ENCODE assay signal across 20 cellular contexts in the genomic region with DNA sequence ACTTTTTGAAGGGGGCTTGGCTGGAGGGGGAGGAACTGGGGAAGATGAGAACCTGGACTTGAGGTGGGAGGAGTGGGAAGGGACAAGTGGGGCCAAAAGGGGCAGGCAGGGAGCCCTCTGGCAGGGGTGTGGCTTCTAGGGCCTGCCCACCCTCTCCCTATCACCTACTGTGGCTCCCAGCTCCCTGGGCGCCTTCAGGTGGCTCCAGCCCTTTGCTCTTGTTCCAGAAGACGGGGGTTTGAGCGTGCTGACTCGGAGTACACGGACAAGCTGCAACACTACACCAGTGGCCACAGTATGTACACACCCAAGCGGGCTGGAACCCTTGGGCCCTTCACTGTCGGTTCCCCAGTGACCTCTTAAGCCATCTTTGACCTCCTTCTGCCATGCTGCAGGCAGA.
A peak's percentile ranks its signal among the peaks of the same experiment; 100 is the strongest.
DNase-seq lines count a peak whose midpoint lies in the region; ATAC-seq, FAIRE-seq and TF ChIP-seq lines count a peak whose summit lies in the region.
"Had no signal": no experiment of that assay in that cellular context is flagged by ENCODE, and none has a peak within 500 bp of the region (broad histone marks: within the 10 kb centered on the region; RNA-seq: fewer than 3 reads in every experiment).

No MANE protein-coding gene starts in this region.

- no peaks in the 10 kb centered on the region for H3K27me3 Mint-ChIP-seq in chondrocyte (ENCODE audit: low read depth)

- DNase-seq in A549 (ENCODE audit: low read depth in 1 of 2, low spot score in 1 of 2) (no peak), IMR-90 (no peak), chondrocyte (ENCODE audit: low spot score) (peak; percentile 85), NCI-H2081 treated with DMSO at 0.1 percent for 48 hours (lab: John Stamatoyannopoulos, UW) (no peak)
- DNase-seq: 8988T; C1 segment of cervical spinal cord; Calu3; CD4-positive, alpha-beta memory T cell; COR-L47; DMS53; DMS79 treated with DMSO at 0.1 percent for 48 hours; GF-D8; H9; HFFc6 had no signal

- no peak overlapping the region for H4K8ac ChIP-seq in IMR-90 (ENCODE audit: low read depth in 2 of 2, low read length in 2 of 2)

- H3K4me1 ChIP-seq in A549, result no peaks in the 10 kb centered on the region; the same call in 2 of the 3 replicates
- H3K4me1 ChIP-seq in IMR-90 (ENCODE audit: control insufficient read depth, insufficient read depth, low read length), result no peaks in the 10 kb centered on the region
- no peaks in the 10 kb centered on the region for H3K4me1 ChIP-seq in gastroesophageal sphincter

- no peak overlapping the region for H4K5ac ChIP-seq in IMR-90 (ENCODE audit: low read depth, low read length)

- H3K14ac ChIP-seq in IMR-90 (replicated peaks; ENCODE audit: low read depth, low read length), result no peak overlapping the region

- H3K23ac ChIP-seq in IMR-90 (ENCODE audit: low read depth, low read length), result no peak overlapping the region

- POLR2A ChIA-PET in A549 (lab: Yijun Ruan, JAX) (no interaction called here), IMR-90 (lab: Charles Lee; ENCODE audit: unreplicated experiment) (no interaction called here)

- 0 out of 2 replicates have a peak, but pooled peaks cover 2% of the 10 kb centered on the region for H3K9me1 ChIP-seq in IMR-90 (ENCODE audit: insufficient read depth, low read length)

- H3K36me3 ChIP-seq in IMR-90 (ENCODE audit: control insufficient read depth, insufficient read depth, low read length) (peaks cover 41% of the 10 kb centered on the region), gastroesophageal sphincter (no peaks in the 10 kb centered on the region)

- H2AK9ac ChIP-seq in IMR-90 (replicated peaks; ENCODE audit: low read depth, low read length, poor library complexity), result peak overlapping the region; percentile 17

- no peak overlapping the region for H2BK120ac ChIP-seq in IMR-90 (ENCODE audit: low read depth, low read length)

- no peak for FAIRE-seq in A549 (lab: Jason Lieb, UNC)
- FAIRE-seq: GM12891, GM18507 had no signal

- H3K56ac ChIP-seq in IMR-90 (ENCODE audit: extremely low read depth, insufficient read depth, low read length), result no peak overlapping the region

- no peak overlapping the region for H2BK20ac ChIP-seq in IMR-90 (ENCODE audit: low read depth, low read length)

- 0 out of 6 replicates have a peak, but pooled peaks of 1 of the 2 experiments have one; percentile 25 for ATAC-seq in A549
- ATAC-seq in IMR-90 (ENCODE audit: low read depth), result no peak
- no peak for ATAC-seq in HG03457 (IDR thresholded peaks at IDR 0.05; ENCODE audit: unreplicated experiment)
- no peak for ATAC-seq in gastroesophageal sphincter
- ATAC-seq: GM23338, HCT116 had no signal

- H3K4me2 ChIP-seq in A549, result no peak overlapping the region
- no peak overlapping the region for H3K4me2 ChIP-seq in IMR-90 (ENCODE audit: low read depth, low read length)
- H3K4me2 ChIP-seq: GM23338 had no signal

- no peak overlapping the region for H2BK15ac ChIP-seq in IMR-90 (ENCODE audit: low read depth, low read length)

- peaks cover 22% of the 10 kb centered on the region for H3K36me3 Mint-ChIP-seq in chondrocyte (ENCODE audit: low read depth)
- H3K36me3 Mint-ChIP-seq: CD4-positive, alpha-beta memory T cell had no signal

- CTCF ChIA-PET in A549 (lab: Yijun Ruan, JAX), result no interaction called here
- CTCF ChIA-PET in IMR-90 (lab: Yijun Ruan, JAX), result no interaction called here

- intact Hi-C loops in IMR-90 (cut with micrococcal nuclease), result no loop called here

- H3K27ac Mint-ChIP-seq in chondrocyte (ENCODE audit: unreplicated experiment), result no peak overlapping the region
- H3K27ac Mint-ChIP-seq: CD4-positive, alpha-beta memory T cell; GM23338; H9; HFFc6 had no signal

- dilution Hi-C loops in IMR-90 (cut with HindIII; ENCODE audit: low sequenced_read_pairs, unreplicated experiment), result no loop called here

- H3K4me3 ChIP-seq in A549, result no peak overlapping the region
- no peak overlapping the region for H3K4me3 ChIP-seq in IMR-90 (ENCODE audit: insufficient read depth, low read depth, low read length)
- H3K4me3 ChIP-seq in gastroesophageal sphincter, result no peak overlapping the region
- H3K4me3 ChIP-seq: GM23338 had no signal

- H3K9ac ChIP-seq in IMR-90 (ENCODE audit: low read depth, low read length), result no peak overlapping the region

- no peaks in the 10 kb centered on the region for H3K9me3 Mint-ChIP-seq in chondrocyte (ENCODE audit: low read depth)
- H3K9me3 Mint-ChIP-seq: GM23338, H9, HFFc6 had no signal

- H2AFZ ChIP-seq in IMR-90 (replicated peaks; ENCODE audit: low read length, poor library complexity), result no peak overlapping the region
- H2AFZ ChIP-seq: GM23338 had no signal

- no peaks in the 10 kb centered on the region for H4K20me1 ChIP-seq in IMR-90 (ENCODE audit: insufficient read depth, low read length)

- H2AK5ac ChIP-seq in IMR-90 (ENCODE audit: low read depth, low read length), result no peak overlapping the region

- WGBS in A549 (ENCODE audit: missing lambda C conversion rate), result 84% methylated on average over 7 of the region's 7 CpGs
- 88% methylated on average over 7 of the region's 7 CpGs; no CpG with 5 or more reads in 1 of the 2 experiments for WGBS in IMR-90 (ENCODE audit: extremely low coverage in 2 of 2, insufficient read length in 1 of 2), 2 experiments
- 90 to 97% methylated on average over 2 to 5 of the region's 7 CpGs for WGBS in gastroesophageal sphincter (ENCODE audit: low coverage in 1 of 2), 2 donors

- no peak for TF ChIP-seq RAD21 in A549 (conservative IDR thresholded peaks at IDR 0.05 in 1 of 2, IDR thresholded peaks at IDR 0.05 in 1 of 2)
- no peak for TF ChIP-seq RAD21 in IMR-90 (IDR thresholded peaks at IDR 0.05; ENCODE audit: low read length)

- TF ChIP-seq EP300 in A549 (IDR thresholded peaks at IDR 0.05) (no peak), gastroesophageal sphincter (IDR thresholded peaks at IDR 0.05) (no peak)

- no peak overlapping the region for H3K4me3 Mint-ChIP-seq in chondrocyte (ENCODE audit: unreplicated experiment)
- H3K4me3 Mint-ChIP-seq: CD4-positive, alpha-beta memory T cell; GM23338; H9; HFFc6 had no signal

- H2BK5ac ChIP-seq in IMR-90 (ENCODE audit: low read depth, low read length, poor library complexity, severe bottlenecking), result no peak overlapping the region

- no TSS peak for BruUV-seq in IMR-90 (replicated peaks; lab: Mats Ljungman, UMichigan)

- H3K4ac ChIP-seq in IMR-90 (ENCODE audit: low read depth, low read length), result no peak overlapping the region

- H3K79me1 ChIP-seq in IMR-90 (ENCODE audit: low read depth in 1 of 2, low read length in 2 of 2), result no peaks in the 10 kb centered on the region

- H3K27me3 ChIP-seq in IMR-90 (ENCODE audit: control insufficient read depth, insufficient read depth, low read length) (no peaks in the 10 kb centered on the region), gastroesophageal sphincter (peaks cover 7% of the 10 kb centered on the region)

- no peaks in the 10 kb centered on the region for H3K9me3 ChIP-seq in A549
- H3K9me3 ChIP-seq in IMR-90 (ENCODE audit: control insufficient read depth, insufficient read depth, low read length), result no peaks in the 10 kb centered on the region
- no peaks in the 10 kb centered on the region for H3K9me3 ChIP-seq in gastroesophageal sphincter

- H3K27ac ChIP-seq in A549 (no peak overlapping the region), IMR-90 (ENCODE audit: insufficient read depth, low read length) (no peak overlapping the region), gastroesophageal sphincter (no peak overlapping the region)

- no peak overlapping the region for H3K18ac ChIP-seq in IMR-90 (ENCODE audit: low read depth, low read length)

- TF ChIP-seq POLR2A in A549 (IDR thresholded peaks at IDR 0.05; ENCODE audit: low read length), result no peak
- no peak for TF ChIP-seq POLR2A in IMR-90 (IDR thresholded peaks at IDR 0.05; ENCODE audit: low read depth, low read length)
- TF ChIP-seq POLR2A in gastroesophageal sphincter (IDR thresholded peaks at IDR 0.05), result no peak

- TF ChIP-seq CTCF in A549 (IDR thresholded peaks at IDR 0.05), result no peak
- no peak for TF ChIP-seq CTCF in IMR-90 (conservative IDR thresholded peaks at IDR 0.05; ENCODE audit: low read depth, low read length)
- no peak for TF ChIP-seq CTCF in chondrocyte (IDR thresholded peaks at IDR 0.05)
- no peak for TF ChIP-seq CTCF in gastroesophageal sphincter (IDR thresholded peaks at IDR 0.05)

- no peak overlapping the region for H4K91ac ChIP-seq in IMR-90 (ENCODE audit: insufficient read depth, low read depth, low read length)

- in situ Hi-C loops in IMR-90 (cut with MboI; ENCODE audit: low sequenced_read_pairs), result no loop called here

- no peaks in the 10 kb centered on the region for H3K4me1 Mint-ChIP-seq in chondrocyte (ENCODE audit: low read depth)
- H3K4me1 Mint-ChIP-seq: CD4-positive, alpha-beta memory T cell; GM23338 had no signal

TF ChIP-seq in A549, 52 proteins besides CTCF, POLR2A, EP300 and RAD21:
- peak; percentile 26 for TF ChIP-seq ZFP36 (IDR thresholded peaks at IDR 0.05; ENCODE audit: borderline replicate concordance, partially characterized antibody)
- no peak for TF ChIP-seq JUNB (IDR thresholded peaks at IDR 0.05)

TF ChIP-seq in IMR-90, 13 proteins besides CTCF, POLR2A, EP300 and RAD21 (continues in another document):
- TF ChIP-seq MAFK (IDR thresholded peaks at IDR 0.05; ENCODE audit: low read depth, low read length) (no peak), SMC3 (IDR thresholded peaks at IDR 0.05; ENCODE audit: low read depth, low read length) (no peak), FOS (IDR thresholded peaks at IDR 0.05; ENCODE audit: low read depth, low read length) (no peak), CHD1 (IDR thresholded peaks at IDR 0.05; ENCODE audit: low read depth, low read length) (no peak), CEBPB (IDR thresholded peaks at IDR 0.05; ENCODE audit: low read depth, low read length) (no peak), MXI1 (IDR thresholded peaks at IDR 0.05; ENCODE audit: borderline replicate concordance, low read depth, low read length) (no peak), RCOR1 (IDR thresholded peaks at IDR 0.05; ENCODE audit: insufficient replicate concordance, low read length) (no peak), RFX5 (IDR thresholded peaks at IDR 0.05; ENCODE audit: low read depth, low read length) (no peak), NFE2L2 (IDR thresholded peaks at IDR 0.05; ENCODE audit: low read depth, low read length) (no peak), BHLHE40 (IDR thresholded peaks at IDR 0.05; ENCODE audit: low read depth, low read length) (no peak)
- TF ChIP-seq, protein P1, sequence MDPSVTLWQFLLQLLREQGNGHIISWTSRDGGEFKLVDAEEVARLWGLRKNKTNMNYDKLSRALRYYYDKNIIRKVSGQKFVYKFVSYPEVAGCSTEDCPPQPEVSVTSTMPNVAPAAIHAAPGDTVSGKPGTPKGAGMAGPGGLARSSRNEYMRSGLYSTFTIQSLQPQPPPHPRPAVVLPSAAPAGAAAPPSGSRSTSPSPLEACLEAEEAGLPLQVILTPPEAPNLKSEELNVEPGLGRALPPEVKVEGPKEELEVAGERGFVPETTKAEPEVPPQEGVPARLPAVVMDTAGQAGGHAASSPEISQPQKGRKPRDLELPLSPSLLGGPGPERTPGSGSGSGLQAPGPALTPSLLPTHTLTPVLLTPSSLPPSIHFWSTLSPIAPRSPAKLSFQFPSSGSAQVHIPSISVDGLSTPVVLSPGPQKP (IDR thresholded peaks at IDR 0.05; ENCODE audit: borderline replicate concordance, low read depth, low read length), result no peak
